In the genomic region with DNA sequence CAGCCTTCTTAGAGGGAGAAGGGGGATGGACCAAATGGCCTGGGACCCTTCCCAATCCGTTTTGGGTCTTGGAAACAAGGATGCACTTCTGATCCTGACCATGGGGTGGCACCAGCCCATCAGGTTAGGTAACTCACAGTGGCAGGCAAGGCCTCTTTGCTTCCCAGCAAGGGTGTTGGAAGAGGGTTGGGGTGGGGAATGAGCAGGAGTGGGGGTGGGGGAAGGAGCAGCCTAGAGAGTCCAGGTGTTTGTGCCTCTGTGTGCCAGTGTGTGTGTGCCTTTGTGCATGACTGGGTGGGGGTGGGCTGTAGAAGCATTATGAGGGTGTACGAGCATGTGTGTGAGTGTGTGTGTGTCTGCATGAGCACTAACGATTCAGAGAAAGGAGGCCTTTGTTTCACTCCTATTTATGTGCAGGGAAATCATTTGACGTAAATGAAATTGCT, we compare ENCODE assay signal across 9 cellular contexts.
DNase-seq lines count a peak whose midpoint lies in the region; ATAC-seq, FAIRE-seq and TF ChIP-seq lines count a peak whose summit lies in the region.
"Had no signal": no experiment of that assay in that cellular context is flagged by ENCODE, and none has a peak within 500 bp of the region (broad histone marks: within the 10 kb centered on the region; RNA-seq: fewer than 3 reads in every experiment).

No MANE protein-coding gene starts in this region.

- no peaks in the 10 kb centered on the region for H3K9me3 ChIP-seq in astrocyte (ENCODE audit: insufficient read depth, low read depth, low read length)
- no peaks in the 10 kb centered on the region for H3K9me3 ChIP-seq in iPS DF 6.9 (ENCODE audit: control insufficient read depth, insufficient read depth, low read length)

- DNase-seq in COLO668 (lab: John Stamatoyannopoulos, UW; ENCODE audit: unreplicated experiment) (peak; percentile 73), GM19240 (ENCODE audit: insufficient read length, low spot score) (peak; percentile 7), NCI-H1417 treated with DMSO at 0.1 percent for 48 hours (lab: John Stamatoyannopoulos, UW) (peak; percentile 43), astrocyte (ENCODE audit: low read depth) (peak; percentile 11), iPS DF 6.9 (ENCODE audit: low read depth, low spot score) (peak; percentile 70), stromal cell of bone marrow (ENCODE audit: low read depth) (peak; percentile 12), KG1 (lab: John Stamatoyannopoulos, UW) (no peak)

- H3K4me1 Mint-ChIP-seq in astrocyte (ENCODE audit: low read depth, unreplicated experiment): no peaks in the 10 kb centered on the region
- H3K4me1 Mint-ChIP-seq: IgD-negative memory B cell had no signal

- H3K27me3 Mint-ChIP-seq in astrocyte (ENCODE audit: low read depth, unreplicated experiment): peaks cover 11% of the 10 kb centered on the region
- H3K27me3 Mint-ChIP-seq: IgD-negative memory B cell had no signal

- H3K79me2 ChIP-seq in astrocyte (ENCODE audit: insufficient read depth, low read length): no peaks in the 10 kb centered on the region

- H3K36me3 ChIP-seq in astrocyte (ENCODE audit: insufficient read depth, low read length): no peaks in the 10 kb centered on the region
- no peaks in the 10 kb centered on the region for H3K36me3 ChIP-seq in iPS DF 6.9 (ENCODE audit: control insufficient read depth, insufficient read depth, low read length)

- WGBS in iPS DF 6.9 (ENCODE audit: insufficient coverage, insufficient read length): no CpG with 5 or more reads among the region's 4 CpGs

- no peak for FAIRE-seq in astrocyte (lab: Jason Lieb, UNC)

- no peaks in the 10 kb centered on the region for H3K9me3 Mint-ChIP-seq in astrocyte (ENCODE audit: unreplicated experiment)

- H3K27ac ChIP-seq in astrocyte (ENCODE audit: low read depth, low read length) (no peak overlapping the region), iPS DF 6.9 (ENCODE audit: low read length) (no peak overlapping the region)

- no peak overlapping the region for H3K4me3 Mint-ChIP-seq in astrocyte (ENCODE audit: unreplicated experiment)

- H3K27me3 ChIP-seq in astrocyte (ENCODE audit: insufficient read depth, low read length): no peaks in the 10 kb centered on the region
- no peaks in the 10 kb centered on the region for H3K27me3 ChIP-seq in iPS DF 6.9 (ENCODE audit: control insufficient read depth, insufficient read depth, low read length)

- H3K27ac Mint-ChIP-seq in astrocyte (ENCODE audit: unreplicated experiment): no peak overlapping the region
- H3K27ac Mint-ChIP-seq: IgD-negative memory B cell had no signal

- peak; percentile 50 for TF ChIP-seq CTCF in astrocyte (IDR thresholded peaks at IDR 0.05; ENCODE audit: insufficient read depth, low read depth, low read length)

- no peaks in the 10 kb centered on the region for H4K20me1 ChIP-seq in astrocyte (ENCODE audit: insufficient read depth, low read length)

- H3K36me3 Mint-ChIP-seq in astrocyte (ENCODE audit: low read depth, unreplicated experiment): no peaks in the 10 kb centered on the region
- H3K36me3 Mint-ChIP-seq: IgD-negative memory B cell had no signal

- no peak overlapping the region for H2AFZ ChIP-seq in astrocyte (ENCODE audit: low read depth, low read length)

- no peaks in the 10 kb centered on the region for H3K4me1 ChIP-seq in astrocyte (ENCODE audit: insufficient read depth, low read length)
- H3K4me1 ChIP-seq in iPS DF 6.9 (ENCODE audit: control insufficient read depth, insufficient read depth, low read length): peaks cover 2% of the 10 kb centered on the region; the same call in 1 of the 2 replicates

- H3K4me2 ChIP-seq in astrocyte (ENCODE audit: low read length): no peak overlapping the region

- no peak overlapping the region for H3K9ac ChIP-seq in astrocyte (ENCODE audit: low read length)

- no peak overlapping the region for H3K4me3 ChIP-seq in astrocyte (ENCODE audit: insufficient read depth, low read depth, low read length)
- no peak overlapping the region for H3K4me3 ChIP-seq in iPS DF 6.9 (ENCODE audit: low read length)

- ATAC-seq in HG02885 (IDR thresholded peaks at IDR 0.05; ENCODE audit: poor library complexity, unreplicated experiment): no peak
